ENCODE assay signal across 1 cellular context in genomic region chr10:128054163-128054970, GRCh38.
TF ChIP-seq lines count a peak whose summit lies in the region.

No MANE protein-coding gene starts in this region.

TF ChIP-seq in WTC11, 78 proteins besides CTCF, POLR2A, EP300 and RAD21 (continued from another document):
- TF ChIP-seq, protein P1, sequence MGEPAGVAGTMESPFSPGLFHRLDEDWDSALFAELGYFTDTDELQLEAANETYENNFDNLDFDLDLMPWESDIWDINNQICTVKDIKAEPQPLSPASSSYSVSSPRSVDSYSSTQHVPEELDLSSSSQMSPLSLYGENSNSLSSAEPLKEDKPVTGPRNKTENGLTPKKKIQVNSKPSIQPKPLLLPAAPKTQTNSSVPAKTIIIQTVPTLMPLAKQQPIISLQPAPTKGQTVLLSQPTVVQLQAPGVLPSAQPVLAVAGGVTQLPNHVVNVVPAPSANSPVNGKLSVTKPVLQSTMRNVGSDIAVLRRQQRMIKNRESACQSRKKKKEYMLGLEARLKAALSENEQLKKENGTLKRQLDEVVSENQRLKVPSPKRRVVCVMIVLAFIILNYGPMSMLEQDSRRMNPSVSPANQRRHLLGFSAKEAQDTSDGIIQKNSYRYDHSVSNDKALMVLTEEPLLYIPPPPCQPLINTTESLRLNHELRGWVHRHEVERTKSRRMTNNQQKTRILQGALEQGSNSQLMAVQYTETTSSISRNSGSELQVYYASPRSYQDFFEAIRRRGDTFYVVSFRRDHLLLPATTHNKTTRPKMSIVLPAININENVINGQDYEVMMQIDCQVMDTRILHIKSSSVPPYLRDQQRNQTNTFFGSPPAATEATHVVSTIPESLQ (CRISPR knock-in tag; IDR thresholded peaks at IDR 0.05): no peak
- TF ChIP-seq EMX1 (CRISPR knock-in tag; IDR thresholded peaks at IDR 0.05) (no peak), CREM (CRISPR knock-in tag; IDR thresholded peaks at IDR 0.05) (no peak), ATF1 (CRISPR knock-in tag; IDR thresholded peaks at IDR 0.05) (no peak), ESRRA (CRISPR knock-in tag; IDR thresholded peaks at IDR 0.05; ENCODE audit: borderline replicate concordance) (no peak)
- TF ChIP-seq, protein P2, sequence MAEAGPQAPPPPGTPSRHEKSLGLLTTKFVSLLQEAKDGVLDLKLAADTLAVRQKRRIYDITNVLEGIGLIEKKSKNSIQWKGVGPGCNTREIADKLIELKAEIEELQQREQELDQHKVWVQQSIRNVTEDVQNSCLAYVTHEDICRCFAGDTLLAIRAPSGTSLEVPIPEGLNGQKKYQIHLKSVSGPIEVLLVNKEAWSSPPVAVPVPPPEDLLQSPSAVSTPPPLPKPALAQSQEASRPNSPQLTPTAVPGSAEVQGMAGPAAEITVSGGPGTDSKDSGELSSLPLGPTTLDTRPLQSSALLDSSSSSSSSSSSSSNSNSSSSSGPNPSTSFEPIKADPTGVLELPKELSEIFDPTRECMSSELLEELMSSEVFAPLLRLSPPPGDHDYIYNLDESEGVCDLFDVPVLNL (CRISPR knock-in tag; IDR thresholded peaks at IDR 0.05; ENCODE audit: borderline replicate concordance, low read depth): no peak
